In genomic region chr18:8696749-8697211, GRCh38 we compare ENCODE assay signal across 8 cellular contexts. TPM values are rescaled to one million over a fixed set of nuclear protein-coding genes. Genes with fewer than 3 reads are reported as not detected.
DNase-seq lines count a peak whose midpoint lies in the region; ATAC-seq, FAIRE-seq and TF ChIP-seq lines count a peak whose summit lies in the region.

No MANE protein-coding gene starts in this region.

- 0% methylated on average over 4 to 5 of the region's 5 CpGs for WGBS in small intestine, 3 donors

- no peak overlapping the region for H3K27ac Mint-ChIP-seq in activated naive CD8-positive, alpha-beta T cell treated with anti-CD3 and anti-CD28 coated beads, Interleukin-2, amount 50 U/mL, for 24 hours

- TF ChIP-seq CTCF in AG09319 (IDR thresholded peaks at IDR 0.05; ENCODE audit: low read depth, low read length) (peak; percentile 84), LNCaP clone FGC (IDR thresholded peaks at IDR 0.05; ENCODE audit: control insufficient read depth, extremely low read depth, insufficient read depth) (peak; percentile 71), left ventricle myocardium inferior (IDR thresholded peaks at IDR 0.05; ENCODE audit: borderline replicate concordance) (peak; percentile 94)

- intact Hi-C loops in left ventricle myocardium inferior (cut with micrococcal nuclease), result loop anchor here (5.0 kb wide), 1 partner anchor 296 kb away; no protein-coding TSS in a partner anchor

- H3K36me3 Mint-ChIP-seq in activated naive CD8-positive, alpha-beta T cell treated with anti-CD3 and anti-CD28 coated beads, Interleukin-2, amount 50 U/mL, for 24 hours (ENCODE audit: low read depth), result no peaks in the 10 kb centered on the region

- H3K4me1 Mint-ChIP-seq in activated naive CD8-positive, alpha-beta T cell treated with anti-CD3 and anti-CD28 coated beads, Interleukin-2, amount 50 U/mL, for 24 hours, result peaks cover 3% of the 10 kb centered on the region

- no peak overlapping the region for H3K4me3 ChIP-seq in LNCaP clone FGC (ENCODE audit: low read depth, low read length)
- no peak overlapping the region for H3K4me3 ChIP-seq in left ventricle myocardium inferior
- no peak overlapping the region for H3K4me3 ChIP-seq in small intestine (ENCODE audit: low read depth in 1 of 2, low read length in 2 of 2)

- H3K4me1 ChIP-seq in left ventricle myocardium inferior, result no peaks in the 10 kb centered on the region
- no peaks in the 10 kb centered on the region for H3K4me1 ChIP-seq in small intestine (ENCODE audit: control insufficient read depth in 2 of 2, insufficient read depth in 1 of 2, low read depth in 1 of 2, low read length in 1 of 2)

- H3K4me3 Mint-ChIP-seq in activated naive CD8-positive, alpha-beta T cell treated with anti-CD3 and anti-CD28 coated beads, Interleukin-2, amount 50 U/mL, for 24 hours, result no peak overlapping the region

- H3K36me3 ChIP-seq in left ventricle myocardium inferior (no peaks in the 10 kb centered on the region), small intestine (ENCODE audit: control insufficient read depth in 2 of 2, insufficient read depth in 2 of 2, low read length in 2 of 2) (no peaks in the 10 kb centered on the region)

- peak; percentile 91 for ATAC-seq in GM19035 (IDR thresholded peaks at IDR 0.05; ENCODE audit: unreplicated experiment)
- ATAC-seq in activated naive CD8-positive, alpha-beta T cell treated with anti-CD3 and anti-CD28 coated beads, Interleukin-2, amount 50 U/mL, for 24 hours, result peak; percentile 61

- H3K9me3 Mint-ChIP-seq in activated naive CD8-positive, alpha-beta T cell treated with anti-CD3 and anti-CD28 coated beads, Interleukin-2, amount 50 U/mL, for 24 hours, result no peaks in the 10 kb centered on the region

- H3K9me3 ChIP-seq in left ventricle myocardium inferior (replicated peaks) (no peaks in the 10 kb centered on the region), small intestine (ENCODE audit: control insufficient read depth, low read depth) (no peaks in the 10 kb centered on the region)

- H3K27ac ChIP-seq in left ventricle myocardium inferior (replicated peaks) (no peak overlapping the region), small intestine (ENCODE audit: low read depth in 1 of 2, low read length in 1 of 2) (no peak overlapping the region)

- peaks cover 12% of the 10 kb centered on the region for H3K27me3 Mint-ChIP-seq in activated naive CD8-positive, alpha-beta T cell treated with anti-CD3 and anti-CD28 coated beads, Interleukin-2, amount 50 U/mL, for 24 hours

- H3K27me3 ChIP-seq in left ventricle myocardium inferior (ENCODE audit: low read depth) (no peaks in the 10 kb centered on the region), small intestine (ENCODE audit: control insufficient read depth in 2 of 2, insufficient read depth in 2 of 2, low read length in 2 of 2) (no peaks in the 10 kb centered on the region)

- FAIRE-seq in small intestine (lab: Jason Lieb, UNC), result peak; percentile 72

- peak; percentile 42 for DNase-seq in AG09319 (ENCODE audit: extremely low read depth, low read depth)
- DNase-seq in LNCaP clone FGC (ENCODE audit: low read depth), result no peak
- DNase-seq in T follicular helper cell (ENCODE audit: low read depth), result peak; percentile 60
- DNase-seq in activated naive CD8-positive, alpha-beta T cell treated with anti-CD3 and anti-CD28 coated beads, Interleukin-2, amount 50 U/mL, for 24 hours, result peak; percentile 80
- DNase-seq in left ventricle myocardium inferior, result peak; percentile 79
- DNase-seq in small intestine, result peak; percentile 62
- DNase-seq in pons (ENCODE audit: low spot score), result no peak

RNA-seq across cellular contexts. Expression of gene MTCL1, which starts 8.6 kb away (rescaled TPM):
- 9.1 TPM for total RNA-seq in left ventricle myocardium inferior
- polyA plus RNA-seq in small intestine, result 1 to 10 TPM; 2.5 to 7.6 (median 4.3) TPM

Comparison
In these comparisons a context has a peak if more than half of its experiments do, and no peak if none do; other contexts are left out.
1. DNase-seq: peak in AG09319 (single experiment), T follicular helper cell (single experiment), activated naive CD8-positive, alpha-beta T cell treated with anti-CD3 and anti-CD28 coated beads, Interleukin-2, amount 50 U/mL, for 24 hours (single experiment), left ventricle myocardium inferior (single experiment) and small intestine (single experiment); none in LNCaP clone FGC (single experiment) and pons (single experiment).
2. Peak in every context shown above with its lines, with median percentiles within 50 percentile points of each other: CTCF ChIP-seq.